8 cellular contexts compared by ENCODE assay signal in genomic region chr20:52060794-52061714, GRCh38.
DNase-seq lines count a peak whose midpoint lies in the region; ATAC-seq and TF ChIP-seq lines count a peak whose summit lies in the region.

No MANE protein-coding gene starts in this region.

- no peaks in the 10 kb centered on the region for H3K36me3 ChIP-seq in cardiac muscle cell
- H3K36me3 ChIP-seq in thyroid gland, result no peaks in the 10 kb centered on the region
- no peaks in the 10 kb centered on the region for H3K36me3 ChIP-seq in tibial artery

- H3K27me3 ChIP-seq in cardiac muscle cell (no peaks in the 10 kb centered on the region), thyroid gland (no peaks in the 10 kb centered on the region), tibial artery (no peaks in the 10 kb centered on the region)

- H3K9me3 ChIP-seq in cardiac muscle cell (ENCODE audit: low read depth), result peaks cover 3% of the 10 kb centered on the region
- no peaks in the 10 kb centered on the region for H3K9me3 ChIP-seq in thyroid gland
- H3K9me3 ChIP-seq in tibial artery, result peaks cover 0 to 15% (median 12%) of the 10 kb centered on the region in 3 donors

- H3K27ac ChIP-seq in cardiac muscle cell (no peak overlapping the region), thyroid gland (no peak overlapping the region), tibial artery (no peak overlapping the region)

- H3K4me3 ChIP-seq in cardiac muscle cell (no peak overlapping the region), thyroid gland (replicated peaks in 1 of 3) (no peak overlapping the region), tibial artery (no peak overlapping the region)

- TF ChIP-seq POLR2A in thyroid gland (IDR thresholded peaks at IDR 0.05), result no peak

- DNase-seq in cardiac muscle cell (ENCODE audit: low read depth in 1 of 2, low spot score in 1 of 2), result peak; percentile 30 to 59
- DNase-seq in left cardiac atrium, result no peak
- DNase-seq in SK-N-DZ (ENCODE audit: low spot score), result peak; percentile 45
- peak; percentile 26 for DNase-seq in hepatic stellate cell (ENCODE audit: low spot score)
- peak; percentile 7 to 19 for DNase-seq in thyroid gland
- DNase-seq in tibial artery, result no peak
- DNase-seq in NCI-H1048 (lab: John Stamatoyannopoulos, UW), result no peak
- no peak for DNase-seq in NCI-H2196 treated with DMSO at 0.1 percent for 48 hours (lab: John Stamatoyannopoulos, UW; ENCODE audit: unreplicated experiment)

- WGBS in thyroid gland, 2 donors, result 47 to 54% methylated on average over 11 of the region's 11 CpGs

- H3K4me1 ChIP-seq in cardiac muscle cell (ENCODE audit: low read depth) (no peaks in the 10 kb centered on the region), thyroid gland (no peaks in the 10 kb centered on the region), tibial artery (no peaks in the 10 kb centered on the region)

- TF ChIP-seq CTCF in cardiac muscle cell (IDR thresholded peaks at IDR 0.05; ENCODE audit: low read depth, low read length) (peak; percentile 47), thyroid gland (IDR thresholded peaks at IDR 0.05) (peak in 3 of 6 experiments; percentile 29 to 42 (median 31)), tibial artery (IDR thresholded peaks at IDR 0.05) (no peak)

- ATAC-seq in left cardiac atrium, result no peak

- intact Hi-C loops in left cardiac atrium (cut with DNase I), result no loop called here
- intact Hi-C loops in thyroid gland (cut with DNase I), result no loop called here
- intact Hi-C loops in tibial artery (cut with DNase I; ENCODE audit: low total_unique reads), result no loop called here

Comparison
In these comparisons a context has a peak if more than half of its experiments do, and no peak if none do; other contexts are left out.
1. DNase-seq: peak in cardiac muscle cell (2 of 2), SK-N-DZ (single experiment), hepatic stellate cell (single experiment) and thyroid gland (2 of 2); none in left cardiac atrium (single experiment), tibial artery (0 of 2), NCI-H1048 (single experiment) and NCI-H2196 treated with DMSO at 0.1 percent for 48 hours (single experiment).